Comparison of ENCODE assay signal across 30 cellular contexts in genomic region chr14:93142854-93143652, GRCh38.
"Had no signal": no experiment of that assay in that cellular context is flagged by ENCODE, and none has a peak within 500 bp of the region (broad histone marks: within the 10 kb centered on the region; RNA-seq: fewer than 3 reads in every experiment).

No MANE protein-coding gene starts in this region.

- FAIRE-seq: endometrium, endothelial cell of umbilical vein had no signal

- H3K9me3 ChIP-seq: adrenal gland, body of pancreas, colonic mucosa, esophagus squamous epithelium, gastroesophageal sphincter had no signal

- H3K27ac ChIP-seq: adrenal gland, body of pancreas, colonic mucosa, epithelial cell of prostate, esophagus squamous epithelium, gastroesophageal sphincter, WERI-Rb-1 had no signal

- DNase-seq: activated B cell treated with CpG ODN at 0.5 μM for 24 hours; activated CD4-positive, alpha-beta T cell treated with anti-CD3 and anti-CD28 coated beads for 36 hours; activated CD4-positive, alpha-beta T cell treated with anti-CD3 and anti-CD28 coated beads, Interleukin-2, amount 10 ng/mL, durations not matched to agents 24 days and 14 days; activated CD4-positive, CD25-positive, alpha-beta regulatory T cell treated with anti-CD3 and anti-CD28 coated beads, Interleukin-2, amount 50 U/mL, for 72 hours; activated CD8-positive, alpha-beta memory T cell treated with anti-CD3 and anti-CD28 coated beads for 24 hours; activated CD8-positive, alpha-beta T cell treated with anti-CD3 and anti-CD28 coated beads for 36 hours; activated effector memory CD4-positive, alpha-beta T cell treated with Interleukin-2 at 50 U/mL for 16 hours; activated gamma-delta T cell treated with Interleukin-2 at 50 U/mL for 16 hours; activated naive CD4-positive, alpha-beta T cell treated with anti-CD3 and anti-CD28 coated beads, Interleukin-2, amount 50 U/mL, for 16 hours; activated naive CD4-positive, alpha-beta T cell treated with Interleukin-2 at 50 U/mL for 16 hours; activated naive CD8-positive, alpha-beta T cell treated with anti-CD3 and anti-CD28 coated beads, Interleukin-2, amount 50 U/mL, for 24 hours; activated T-cell treated with anti-CD3 and anti-CD28 coated beads, Interleukin-2, amount 50 U/mL, for 4 hours; adrenal gland; amygdala; aorta; body of pancreas; caudate nucleus; colonic mucosa; effector CD8-positive, alpha-beta T cell; esophagus squamous epithelium; foreskin melanocyte; T-helper 1 cell; T-helper 17 cell; T1000; WERI-Rb-1 had no signal

- ATAC-seq: activated CD4-positive, alpha-beta T cell treated with anti-CD3 and anti-CD28 coated beads for 36 hours; activated CD8-positive, alpha-beta T cell treated with anti-CD3 and anti-CD28 coated beads for 36 hours; activated naive CD8-positive, alpha-beta T cell treated with anti-CD3 and anti-CD28 coated beads, Interleukin-2, amount 50 U/mL, for 24 hours; activated T-cell treated with anti-CD3 and anti-CD28 coated beads, Interleukin-2, amount 50 U/mL, for 4 hours; activated T-helper 17 cell treated with anti-CD3 and anti-CD28 coated beads, Interleukin-2, amount 50 U/mL, for 72 hours; body of pancreas; gastroesophageal sphincter; T-helper 17 cell had no signal

- H3K4me3 ChIP-seq: adrenal gland, body of pancreas, colonic mucosa, esophagus squamous epithelium, gastroesophageal sphincter had no signal

- H3K4me1 ChIP-seq: adrenal gland, colonic mucosa had no signal

- H3K36me3 ChIP-seq: adrenal gland, colonic mucosa, esophagus squamous epithelium, gastroesophageal sphincter, WERI-Rb-1 had no signal

- H3K27me3 ChIP-seq: adrenal gland, body of pancreas, colonic mucosa, esophagus squamous epithelium, gastroesophageal sphincter had no signal
